ENCODE assay signal across 1 cellular context in the genomic region with DNA sequence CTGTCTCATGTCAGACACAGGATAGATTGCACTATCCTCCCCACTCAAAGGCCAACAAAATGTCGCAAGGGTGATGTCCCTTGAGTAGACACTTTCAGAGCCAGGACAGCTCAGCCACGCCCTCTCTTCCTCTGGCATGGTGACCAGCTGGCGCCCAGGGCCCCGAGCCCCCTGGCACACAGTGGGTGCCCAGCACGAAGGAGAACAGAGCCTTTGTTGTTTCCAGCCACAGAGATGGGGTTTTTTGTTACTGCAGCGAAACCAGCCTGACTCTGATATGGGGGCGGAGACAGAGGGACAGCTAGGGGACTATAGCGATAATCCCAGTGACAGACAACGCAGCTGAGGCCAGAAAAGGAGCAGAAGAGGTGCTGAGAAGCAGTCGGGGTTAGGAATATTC.
TF ChIP-seq lines count a peak whose summit lies in the region.

No MANE protein-coding gene starts in this region.

TF ChIP-seq in K562, 482 proteins besides CTCF, POLR2A, EP300 and RAD21:
- TF ChIP-seq ZNF12 (CRISPR knock-in tag; IDR thresholded peaks at IDR 0.05) = peak; percentile 95
- TF ChIP-seq TCF3 (CRISPR knock-in tag; IDR thresholded peaks at IDR 0.05) = no peak
